Comparison of ENCODE assay signal across 8 cellular contexts in genomic region chr5:171387255-171387969, GRCh38. TPM values are rescaled to one million over a fixed set of nuclear protein-coding genes. Genes with fewer than 3 reads are reported as not detected.
DNase-seq lines count a peak whose midpoint lies in the region; ATAC-seq and TF ChIP-seq lines count a peak whose summit lies in the region.

A gene with protein sequence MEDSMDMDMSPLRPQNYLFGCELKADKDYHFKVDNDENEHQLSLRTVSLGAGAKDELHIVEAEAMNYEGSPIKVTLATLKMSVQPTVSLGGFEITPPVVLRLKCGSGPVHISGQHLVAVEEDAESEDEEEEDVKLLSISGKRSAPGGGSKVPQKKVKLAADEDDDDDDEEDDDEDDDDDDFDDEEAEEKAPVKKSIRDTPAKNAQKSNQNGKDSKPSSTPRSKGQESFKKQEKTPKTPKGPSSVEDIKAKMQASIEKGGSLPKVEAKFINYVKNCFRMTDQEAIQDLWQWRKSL (plus strand): TSS chr5:171387849. CDS start chr5:171387949, 100 bp downstream.

- POLR2A ChIA-PET in PC-9 (lab: Charles Lee; ENCODE audit: unreplicated experiment), result interaction anchor here (0.6 to 1.1 kb wide), 2 partner anchors 21 to 27 kb away, joined by 7 to 8 read pairs; no protein-coding TSS in a partner anchor

- no TSS peak for BruUV-seq in PC-9 (replicated peaks; lab: Mats Ljungman, UMichigan)

- H3K4me1 ChIP-seq in PC-9 (replicated peaks; ENCODE audit: insufficient read depth), result peaks cover 32% of the 10 kb centered on the region

- H3K36me3 ChIP-seq in PC-9 (ENCODE audit: low read depth), result peaks cover 39% of the 10 kb centered on the region

- ATAC-seq in GM21619 (IDR thresholded peaks at IDR 0.05; ENCODE audit: unreplicated experiment), result peak; percentile 78

- DNase-seq in DMS153 (lab: John Stamatoyannopoulos, UW), result peak; percentile 91
- DNase-seq in Jurkat, Clone E6-1 (ENCODE audit: low read depth, low spot score), result peak; percentile 98
- DNase-seq in PC-9, result peak; percentile 90 to 99
- peak; percentile 93 for DNase-seq in activated T-cell treated with anti-CD3 and anti-CD28 coated beads, Interleukin-2, amount 50 U/mL, for 1 hour
- peak; percentile 70 for DNase-seq in epithelial cell of proximal tubule (ENCODE audit: low read depth)
- peak; percentile 97 for DNase-seq in mucosa of gallbladder (ENCODE audit: low spot score)
- peak; percentile 94 to 95 for DNase-seq in stimulated activated CD8-positive, alpha-beta memory T cell treated with anti-CD3 and anti-CD28 coated beads, Interleukin-4, amount 100 ng/mL, for 4 hours (ENCODE audit: low read depth in 2 of 2, low spot score in 1 of 2)

- no peaks in the 10 kb centered on the region for H3K27me3 ChIP-seq in PC-9 (ENCODE audit: insufficient read depth, low read depth)

- TF ChIP-seq CTCF in PC-9 (conservative IDR thresholded peaks at IDR 0.05) (no peak), epithelial cell of proximal tubule (conservative IDR thresholded peaks at IDR 0.05; ENCODE audit: low read depth, low read length) (no peak)

- no peaks in the 10 kb centered on the region for H3K9me3 ChIP-seq in PC-9 (ENCODE audit: insufficient read depth, low read depth)

- H4K20me1 ChIP-seq in PC-9 (ENCODE audit: insufficient read depth), result peaks cover 45% of the 10 kb centered on the region

- peak within 1 kb of the TSS; percentile 93 for H3K4me2 ChIP-seq in PC-9

- H3K79me2 ChIP-seq in PC-9 (ENCODE audit: low read depth), result peaks cover 61% of the 10 kb centered on the region

- H2AFZ ChIP-seq in PC-9, result peak within 1 kb of the TSS; percentile 92

- no peaks in the 10 kb centered on the region for H3K9me2 ChIP-seq in PC-9 (ENCODE audit: insufficient read depth)

- H3F3A ChIP-seq in PC-9 (ENCODE audit: insufficient read depth, low read depth), result peaks cover 42% of the 10 kb centered on the region

- intact Hi-C loops in PC-9 (cut with micrococcal nuclease; ENCODE audit: unreplicated experiment), result loop anchor here (2.0 to 5.0 kb wide), 2 partner anchors 21 to 635 kb away; no protein-coding TSS in a partner anchor

- CTCF ChIA-PET in PC-9 (lab: Charles Lee), result interaction anchor here (0.6 to 0.7 kb wide), 4 partner anchors 32 to 293 kb away, joined by 3 to 4 read pairs (median 3); partner anchors contain the start of gene FGF18

- H3K27ac ChIP-seq in PC-9, result peak within 1 kb of the TSS; percentile 92

- peak within 1 kb of the TSS; percentile 77 for H3K4me3 ChIP-seq in Jurkat, Clone E6-1 (ENCODE audit: low read length)
- peak within 1 kb of the TSS; percentile 85 for H3K4me3 ChIP-seq in PC-9
- peak within 1 kb of the TSS; percentile 98 for H3K4me3 ChIP-seq in epithelial cell of proximal tubule (ENCODE audit: low read depth, low read length)

RNA-seq across cellular contexts. Expression of the gene that starts here (rescaled TPM):
- polyA plus RNA-seq in Jurkat, Clone E6-1 (2012; ENCODE audit: insufficient read depth, insufficient read length), result 2,754 TPM
- total RNA-seq in PC-9 (2021) (2,285 and 2,364 TPM in 2 replicates), epithelial cell of proximal tubule (1,693 and 2,624 TPM in 2 replicates), mucosa of gallbladder (666 TPM)

Comparison
In these comparisons a context has a peak if more than half of its experiments do, and no peak if none do; other contexts are left out.
1. Peak in every context shown above with its lines: DNase-seq, ATAC-seq, H3K4me3 ChIP-seq and H3K27ac ChIP-seq.